ENCODE assay signal across 8 cellular contexts in genomic region chr7:99579281-99579955, GRCh38. TPM values are rescaled to one million over a fixed set of nuclear protein-coding genes. Genes with fewer than 3 reads are reported as not detected.
DNase-seq lines count a peak whose midpoint lies in the region; ATAC-seq and TF ChIP-seq lines count a peak whose summit lies in the region.

No MANE protein-coding gene starts in this region.

- WGBS in SK-N-SH (ENCODE audit: low lambda C conversion rate), result 56% methylated on average over 10 of the region's 10 CpGs

- H3F3A ChIP-seq in SK-N-SH (replicated peaks; ENCODE audit: insufficient read depth), result peaks cover 46% of the 10 kb centered on the region

- H3K4me3 ChIP-seq in SK-N-SH (ENCODE audit: low read depth in 2 of 2, low read length in 1 of 2), result peak overlapping the region; percentile 58 to 70

- H3K9ac ChIP-seq in SK-N-SH, result peak overlapping the region; percentile 59

- no peaks in the 10 kb centered on the region for H3K9me3 Mint-ChIP-seq in activated naive CD8-positive, alpha-beta T cell treated with anti-CD3 and anti-CD28 coated beads, Interleukin-2, amount 10 ng/mL, durations not matched to agents 7 days and 5 days
- no peaks in the 10 kb centered on the region for H3K9me3 Mint-ChIP-seq in immature natural killer cell
- H3K9me3 Mint-ChIP-seq in stimulated activated naive CD8-positive, alpha-beta T cell treated with anti-CD3 and anti-CD28 coated beads, Interleukin-15, amount 100 ng/mL, for 72 hours, result no peaks in the 10 kb centered on the region

- H3K79me2 ChIP-seq in SK-N-SH (ENCODE audit: insufficient read depth), result no peaks in the 10 kb centered on the region

- CTCF ChIA-PET in SK-N-SH (lab: Yijun Ruan, JAX), result interaction anchor here (0.6 to 3.7 kb wide), 8 partner anchors 9 to 80 kb away, joined by 3 to 27 read pairs (median 4); partner anchors contain the start of genes ZKSCAN5, ZNF394 and ZNF655

- POLR2A ChIA-PET in SK-N-SH (lab: Yijun Ruan, JAX), result interaction anchor here (0.5 to 2.6 kb wide), 5 partner anchors 21 to 254 kb away, joined by 3 to 23 read pairs (median 6); partner anchors contain the start of genes FAM200A, ZNF655 and ZSCAN25
- POLR2A ChIA-PET in activated naive CD8-positive, alpha-beta T cell treated with anti-CD3 and anti-CD28 coated beads, Interleukin-2, amount 10 ng/mL, durations not matched to agents 7 days and 5 days (lab: Charles Lee), result interaction anchor here (0.7 to 1.8 kb wide), 5 partner anchors 19 to 229 kb away, joined by 3 to 7 read pairs (median 3); partner anchors contain the start of genes ZNF655 and ZSCAN25

- H3K4me1 Mint-ChIP-seq in activated naive CD8-positive, alpha-beta T cell treated with anti-CD3 and anti-CD28 coated beads, Interleukin-2, amount 10 ng/mL, durations not matched to agents 7 days and 5 days, result peaks cover 14% of the 10 kb centered on the region
- H3K4me1 Mint-ChIP-seq in immature natural killer cell, result peaks cover 13 to 14% of the 10 kb centered on the region in 2 donors
- peaks cover 22% of the 10 kb centered on the region for H3K4me1 Mint-ChIP-seq in stimulated activated naive CD8-positive, alpha-beta T cell treated with anti-CD3 and anti-CD28 coated beads, Interleukin-15, amount 100 ng/mL, for 72 hours

- peak overlapping the region in 1 of 2 experiments; percentile 71; a peak in 1 of 4 replicates for H3K27ac ChIP-seq in SK-N-SH (ENCODE audit: low read depth in 2 of 2, low read length in 1 of 2)

- H4K20me1 ChIP-seq in SK-N-SH (ENCODE audit: insufficient read depth), result no peaks in the 10 kb centered on the region

- no peak for TF ChIP-seq EP300 in SK-N-SH (IDR thresholded peaks at IDR 0.05; ENCODE audit: borderline replicate concordance in 1 of 2, low read depth in 1 of 2, low read length in 1 of 2)

- no peak for ATAC-seq in SK-N-SH treated with all-trans-retinoic acid at 6 μM for 48 hours
- no peak for ATAC-seq in activated naive CD8-positive, alpha-beta T cell treated with anti-CD3 and anti-CD28 coated beads, Interleukin-2, amount 10 ng/mL, durations not matched to agents 7 days and 5 days (ENCODE audit: low read depth)
- no peak for ATAC-seq in stimulated activated naive CD8-positive, alpha-beta T cell treated with anti-CD3 and anti-CD28 coated beads, Interleukin-15, amount 100 ng/mL, for 72 hours
- ATAC-seq in HG03571 (IDR thresholded peaks at IDR 0.05; ENCODE audit: unreplicated experiment), result no peak
- no peak for ATAC-seq in GM18502 (IDR thresholded peaks at IDR 0.05; ENCODE audit: poor library complexity, unreplicated experiment)

- no peak for DNase-seq in SK-N-SH
- no peak for DNase-seq in activated naive CD8-positive, alpha-beta T cell treated with anti-CD3 and anti-CD28 coated beads, Interleukin-2, amount 10 ng/mL, durations not matched to agents 7 days and 5 days
- DNase-seq in immature natural killer cell, result no peak
- no peak for DNase-seq in stimulated activated naive CD8-positive, alpha-beta T cell treated with anti-CD3 and anti-CD28 coated beads, Interleukin-15, amount 100 ng/mL, for 72 hours
- no peak for DNase-seq in NCI-H2171 (lab: John Stamatoyannopoulos, UW)

- no peaks in the 10 kb centered on the region for H3K9me2 ChIP-seq in SK-N-SH

- H3K4me3 Mint-ChIP-seq in activated naive CD8-positive, alpha-beta T cell treated with anti-CD3 and anti-CD28 coated beads, Interleukin-2, amount 10 ng/mL, durations not matched to agents 7 days and 5 days, result peak overlapping the region; percentile 81
- peak overlapping the region; percentile 82 to 96 (median 90) for H3K4me3 Mint-ChIP-seq in immature natural killer cell
- H3K4me3 Mint-ChIP-seq in stimulated activated naive CD8-positive, alpha-beta T cell treated with anti-CD3 and anti-CD28 coated beads, Interleukin-15, amount 100 ng/mL, for 72 hours, result peak overlapping the region; percentile 83 to 89

- H3K4me1 ChIP-seq in SK-N-SH (ENCODE audit: control insufficient read depth in 1 of 2, insufficient read depth in 2 of 2, low read depth in 1 of 2, low read length in 1 of 2), result peaks cover 4 to 11% of the 10 kb centered on the region in 2 experiments; a peak in 2 of 4 replicates

- H3K36me3 Mint-ChIP-seq in activated naive CD8-positive, alpha-beta T cell treated with anti-CD3 and anti-CD28 coated beads, Interleukin-2, amount 10 ng/mL, durations not matched to agents 7 days and 5 days, result no peaks in the 10 kb centered on the region
- no peaks in the 10 kb centered on the region for H3K36me3 Mint-ChIP-seq in immature natural killer cell

- peak overlapping the region; percentile 92 for H3K4me2 ChIP-seq in SK-N-SH

- H3K27me3 Mint-ChIP-seq in activated naive CD8-positive, alpha-beta T cell treated with anti-CD3 and anti-CD28 coated beads, Interleukin-2, amount 10 ng/mL, durations not matched to agents 7 days and 5 days, result no peaks in the 10 kb centered on the region
- H3K27me3 Mint-ChIP-seq in immature natural killer cell (ENCODE audit: low read depth in 3 of 3), result peaks cover 0 to 8% (median 6%) of the 10 kb centered on the region in 3 donors
- no peaks in the 10 kb centered on the region for H3K27me3 Mint-ChIP-seq in stimulated activated naive CD8-positive, alpha-beta T cell treated with anti-CD3 and anti-CD28 coated beads, Interleukin-15, amount 100 ng/mL, for 72 hours

- H3K27ac Mint-ChIP-seq in activated naive CD8-positive, alpha-beta T cell treated with anti-CD3 and anti-CD28 coated beads, Interleukin-2, amount 10 ng/mL, durations not matched to agents 7 days and 5 days, result peak overlapping the region; percentile 38
- H3K27ac Mint-ChIP-seq in immature natural killer cell, result peak overlapping the region in 3 of 6 donors; percentile 30 to 72 (median 51)
- H3K27ac Mint-ChIP-seq in stimulated activated naive CD8-positive, alpha-beta T cell treated with anti-CD3 and anti-CD28 coated beads, Interleukin-15, amount 100 ng/mL, for 72 hours, result peak overlapping the region; percentile 81 to 93

- TF ChIP-seq RAD21 in SK-N-SH (IDR thresholded peaks at IDR 0.05; ENCODE audit: low read length), result no peak

- H3K27me3 ChIP-seq in SK-N-SH (ENCODE audit: insufficient read depth), result no peaks in the 10 kb centered on the region

- H3K9me3 ChIP-seq in SK-N-SH, result no peaks in the 10 kb centered on the region

- TF ChIP-seq CTCF in SK-N-SH (IDR thresholded peaks at IDR 0.05), result no peak

- H3K36me3 ChIP-seq in SK-N-SH (replicated peaks in 1 of 2; ENCODE audit: control insufficient read depth in 1 of 2, insufficient read depth in 2 of 2, low read length in 1 of 2), result peaks cover 2 to 11% of the 10 kb centered on the region in 2 experiments

- H2AFZ ChIP-seq in SK-N-SH (ENCODE audit: low read depth), result peak overlapping the region; percentile 90

TF ChIP-seq in SK-N-SH treated with all-trans-retinoic acid at 6 μM for 48 hours, 23 proteins besides CTCF, POLR2A, EP300 and RAD21 (continues in another document):
- no peak for TF ChIP-seq ZFP30 (CRISPR knock-in tag; IDR thresholded peaks at IDR 0.05)
- no peak for TF ChIP-seq POU6F1 (CRISPR knock-in tag; IDR thresholded peaks at IDR 0.05; ENCODE audit: borderline replicate concordance, low read depth)
- TF ChIP-seq CREB5 (CRISPR knock-in tag; IDR thresholded peaks at IDR 0.05; ENCODE audit: low read depth), result no peak

RNA-seq across cellular contexts. Expression of gene TMEM225B, which starts 18.6 kb away (rescaled TPM):
- 1.5 and 2.2 TPM in 2 replicates for polyA plus RNA-seq in SK-N-SH (2012; rRNA removed)
- 1.1 and 1.4 TPM in 2 replicates for polyA plus RNA-seq in SK-N-SH (2012; cell fraction: cytosol; rRNA removed)
- polyA plus RNA-seq in SK-N-SH (2012; cell fraction: nucleus; rRNA removed), result 3.1 and 4.5 TPM in 2 replicates
- total RNA-seq in activated naive CD8-positive, alpha-beta T cell treated with anti-CD3 and anti-CD28 coated beads, Interleukin-2, amount 10 ng/mL, durations not matched to agents 7 days and 5 days, result 1 to 10 TPM; 1.2 to 2.3 TPM
- 1 to 10 TPM; 1.3 to 6.5 (median 2.8) TPM for polyA plus RNA-seq in immature natural killer cell

RNA-seq across cellular contexts. Expression of gene ZNF655, which starts 21.0 kb away (rescaled TPM):
- polyA plus RNA-seq in SK-N-SH (2012; rRNA removed), result 113 and 144 TPM in 2 replicates
- 72.2 and 75.7 TPM in 2 replicates for polyA plus RNA-seq in SK-N-SH (2012; cell fraction: cytosol; rRNA removed)
- polyA plus RNA-seq in SK-N-SH (2012; cell fraction: nucleus; rRNA removed), result 276 and 416 TPM in 2 replicates
- total RNA-seq in activated naive CD8-positive, alpha-beta T cell treated with anti-CD3 and anti-CD28 coated beads, Interleukin-2, amount 10 ng/mL, durations not matched to agents 7 days and 5 days, result 100 to 1,000 TPM; 133 to 134 TPM
- 10 to 100 TPM; 69.8 to 98.9 (median 75.0) TPM for polyA plus RNA-seq in immature natural killer cell

RNA-seq across cellular contexts. Expression of gene FAM200A, which starts 27.5 kb away (rescaled TPM):
- polyA plus RNA-seq in SK-N-SH (2012; rRNA removed) (6.2 and 8.2 TPM in 2 replicates), immature natural killer cell (1 to 10 TPM in 2 of 3 donors, not detected in 1; 1.9 to 4.7 TPM)
- polyA plus RNA-seq in SK-N-SH (2012; cell fraction: cytosol; rRNA removed), result 9.7 and 11.1 TPM in 2 replicates
- 3.3 and 4.6 TPM in 2 replicates for polyA plus RNA-seq in SK-N-SH (2012; cell fraction: nucleus; rRNA removed)
- 1 to 10 TPM; 6.9 to 7.3 TPM for total RNA-seq in activated naive CD8-positive, alpha-beta T cell treated with anti-CD3 and anti-CD28 coated beads, Interleukin-2, amount 10 ng/mL, durations not matched to agents 7 days and 5 days

RNA-seq across cellular contexts. Expression of gene ZSCAN25, which starts 37.3 kb away (rescaled TPM):
- polyA plus RNA-seq in SK-N-SH (2012; rRNA removed) (14.9 and 18.7 TPM in 2 replicates), immature natural killer cell (10 to 100 TPM in 1 of 3 donors, 1 to 10 TPM in 2; 7.6 to 14.9 (median 9.6) TPM)
- polyA plus RNA-seq in SK-N-SH (2012; cell fraction: cytosol; rRNA removed), result 9.7 and 12.7 TPM in 2 replicates
- 34.4 and 35.6 TPM in 2 replicates for polyA plus RNA-seq in SK-N-SH (2012; cell fraction: nucleus; rRNA removed)
- 10 to 100 TPM; 35.5 to 42.5 TPM for total RNA-seq in activated naive CD8-positive, alpha-beta T cell treated with anti-CD3 and anti-CD28 coated beads, Interleukin-2, amount 10 ng/mL, durations not matched to agents 7 days and 5 days
